10 cellular contexts compared by ENCODE assay signal in genomic region chr11:117453886-117454563, GRCh38.
"Had no signal": no experiment of that assay in that cellular context is flagged by ENCODE, and none has a peak within 500 bp of the region (broad histone marks: within the 10 kb centered on the region; RNA-seq: fewer than 3 reads in every experiment).

No MANE protein-coding gene starts in this region.

- DNase-seq: GM23248, GOT3, H7, Karpas-422, KBM-7 had no signal

- H3K4me1 ChIP-seq: HAP-1 had no signal

- H3K36me3 ChIP-seq: HAP-1 had no signal

- H3K4me3 ChIP-seq: GM23248, HAP-1 had no signal

- H3K9ac ChIP-seq: GM23248, KMS-11 had no signal

- H3K4me2 ChIP-seq: KMS-11 had no signal

- FAIRE-seq: HepG2 had no signal

- H3K27ac ChIP-seq: GM23248, HL-60, KMS-11 had no signal

- H2AFZ ChIP-seq: GM23248 had no signal

- ATAC-seq: HCT116, HepG2 had no signal
